ENCODE assay signal across 8 cellular contexts in the genomic region with DNA sequence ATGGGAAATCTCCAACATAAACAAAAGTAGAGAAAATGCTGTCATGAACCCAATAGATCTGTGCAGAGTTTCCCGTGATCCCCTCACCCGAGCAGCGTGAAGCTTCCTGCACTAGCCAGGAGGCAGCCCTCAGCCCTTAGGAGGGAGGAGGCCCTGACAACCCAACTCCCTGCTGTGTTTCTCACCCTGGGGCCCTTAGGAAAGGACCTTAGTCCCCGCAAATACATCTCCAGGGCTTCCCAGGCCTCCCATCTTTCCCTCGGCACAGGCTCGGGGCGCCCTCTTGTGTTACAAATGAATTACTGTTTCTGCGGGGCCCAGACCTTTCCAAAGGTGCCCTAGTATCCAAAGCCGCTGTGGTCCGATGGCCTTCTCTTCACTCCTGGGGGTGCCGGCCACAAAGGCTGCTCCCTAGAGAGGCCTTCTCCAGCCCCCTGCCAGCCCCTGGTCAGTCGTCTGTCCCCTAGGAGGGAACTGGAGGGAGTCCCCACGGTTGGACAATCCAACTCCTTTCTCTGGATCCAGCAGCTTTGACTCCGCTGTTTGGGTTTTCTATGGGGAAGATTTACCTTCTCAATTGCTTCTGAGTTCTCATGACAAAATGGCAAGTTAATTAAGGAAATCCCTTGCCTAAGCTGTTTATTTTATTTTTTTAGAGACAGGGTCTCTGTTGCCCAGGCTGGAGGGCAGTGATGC. TPM values are rescaled to one million over a fixed set of nuclear protein-coding genes. Genes with fewer than 3 reads are reported as not detected.
DNase-seq lines count a peak whose midpoint lies in the region; ATAC-seq and TF ChIP-seq lines count a peak whose summit lies in the region.

No MANE protein-coding gene starts in this region.

- peak; percentile 44 for TF ChIP-seq CTCF in HL-60 (IDR thresholded peaks at IDR 0.05; ENCODE audit: insufficient read depth, low read length)
- TF ChIP-seq CTCF in fibroblast of pulmonary artery (IDR thresholded peaks at IDR 0.05; ENCODE audit: low read length, missing control alignments): peak; percentile 68

- no peak overlapping the region for H2BK12ac ChIP-seq in neuronal stem cell (ENCODE audit: low read length)

- no peak overlapping the region for H4K8ac ChIP-seq in neuronal stem cell (ENCODE audit: low read depth, low read length)

- H3K27ac ChIP-seq in HL-60 (replicated peaks) (no peak overlapping the region), neuronal stem cell (replicated peaks; ENCODE audit: low read length) (no peak overlapping the region)

- H3K9ac ChIP-seq in NT2/D1 (ENCODE audit: insufficient read length, low read depth): no peak overlapping the region
- no peak overlapping the region for H3K9ac ChIP-seq in neuronal stem cell (ENCODE audit: low read depth, low read length, poor library complexity)

- H2BK120ac ChIP-seq in neuronal stem cell (ENCODE audit: low read depth, low read length): no peak overlapping the region

- H2BK5ac ChIP-seq in neuronal stem cell (ENCODE audit: low read length): no peak overlapping the region

- H2BK15ac ChIP-seq in neuronal stem cell (ENCODE audit: low read length): no peak overlapping the region

- H4K91ac ChIP-seq in neuronal stem cell (ENCODE audit: low read depth, low read length, poor library complexity): no peak overlapping the region

- H3K9me3 ChIP-seq in NT2/D1 (ENCODE audit: insufficient read depth, low read length): no peaks in the 10 kb centered on the region
- H3K9me3 ChIP-seq in neuronal stem cell (replicated peaks in 1 of 2; ENCODE audit: control insufficient read depth in 2 of 2, insufficient read depth in 1 of 2, low read depth in 1 of 2, low read length in 2 of 2): no peaks in the 10 kb centered on the region

- H2AK5ac ChIP-seq in neuronal stem cell (ENCODE audit: low read depth, low read length): no peak overlapping the region

- peak; percentile 85 for DNase-seq in COLO829 (ENCODE audit: low spot score)
- DNase-seq in HL-60 (ENCODE audit: low read depth in 1 of 2, low spot score in 1 of 2): peak in 1 of 2 experiments; percentile 63
- peak; percentile 68 for DNase-seq in NT2/D1 (ENCODE audit: low read depth, low spot score)
- peak; percentile 30 for DNase-seq in activated T-cell treated with anti-CD3 and anti-CD28 coated beads for 48 hours (ENCODE audit: low read depth)
- DNase-seq in fibroblast of pulmonary artery (ENCODE audit: low read depth): peak; percentile 72
- DNase-seq in neuronal stem cell (ENCODE audit: low spot score): peak; percentile 53
- DNase-seq in ureter (ENCODE audit: low spot score): peak; percentile 71

- no peaks in the 10 kb centered on the region for H3K27me3 ChIP-seq in HL-60 (ENCODE audit: insufficient read depth, poor library complexity, severe bottlenecking)
- no peaks in the 10 kb centered on the region for H3K27me3 ChIP-seq in NT2/D1 (ENCODE audit: insufficient read depth, insufficient read length)
- no peaks in the 10 kb centered on the region for H3K27me3 ChIP-seq in neuronal stem cell (ENCODE audit: control insufficient read depth in 3 of 3, insufficient read depth in 3 of 3, low read depth in 1 of 3, low read length in 3 of 3)

- H3K4me1 ChIP-seq in NT2/D1 (ENCODE audit: insufficient read depth, insufficient read length) (peaks cover 2% of the 10 kb centered on the region), neuronal stem cell (ENCODE audit: control insufficient read depth in 2 of 2, insufficient read depth in 1 of 2, low read depth in 1 of 2, low read length in 2 of 2) (peaks cover 0 to 2% of the 10 kb centered on the region in 2 donors)

- no peak overlapping the region for H2AFZ ChIP-seq in neuronal stem cell (ENCODE audit: low read length)

- no peak overlapping the region for H3K14ac ChIP-seq in neuronal stem cell (ENCODE audit: low read length)

- WGBS in neuronal stem cell (ENCODE audit: extremely low coverage in 2 of 2, insufficient read length in 2 of 2, insufficient replicate concordance in 1 of 2), 2 donors: no CpG with 5 or more reads among the region's 14 CpGs

- no peak for ATAC-seq in HG03139 (IDR thresholded peaks at IDR 0.05; ENCODE audit: unreplicated experiment)

- H3K23ac ChIP-seq in neuronal stem cell (ENCODE audit: low read depth, low read length, poor library complexity): no peak overlapping the region

- H3K18ac ChIP-seq in neuronal stem cell (ENCODE audit: low read length): no peak overlapping the region

- H3K4ac ChIP-seq in neuronal stem cell (ENCODE audit: low read length): no peak overlapping the region

- H3K4me3 ChIP-seq in HL-60 (replicated peaks; ENCODE audit: insufficient read depth, low read length) (no peak overlapping the region), NT2/D1 (ENCODE audit: insufficient read length, low read depth) (no peak overlapping the region), fibroblast of pulmonary artery (replicated peaks; ENCODE audit: low read depth, low read length) (no peak overlapping the region), neuronal stem cell (ENCODE audit: low read length in 2 of 2) (no peak overlapping the region)

- no peak overlapping the region for H3K4me2 ChIP-seq in neuronal stem cell (ENCODE audit: insufficient read depth, low read length, poor library complexity, severe bottlenecking)

- H3K79me1 ChIP-seq in neuronal stem cell (ENCODE audit: low read depth, low read length): peaks cover 9% of the 10 kb centered on the region

- H3K36me3 ChIP-seq in NT2/D1 (ENCODE audit: insufficient read depth, insufficient read length, low read length): peaks cover 34% of the 10 kb centered on the region
- peaks cover 24 to 48% of the 10 kb centered on the region in 2 donors for H3K36me3 ChIP-seq in neuronal stem cell (replicated peaks in 1 of 2; ENCODE audit: control insufficient read depth in 2 of 2, insufficient read depth in 2 of 2, low read length in 2 of 2)

RNA-seq across cellular contexts. Expression of a gene that starts 49.9 kb away (rescaled TPM):
- polyA plus RNA-seq in neuronal stem cell (2013, experiment 1 of 2): 9.5 TPM
- polyA plus RNA-seq in neuronal stem cell (2013, experiment 2 of 2): 9.6 TPM
- 6.1 TPM for total RNA-seq in ureter
